In genomic region chr17:14068542-14069250, GRCh38 we compare ENCODE assay signal across 8 cellular contexts. TPM values are rescaled to one million over a fixed set of nuclear protein-coding genes. Genes with fewer than 3 reads are reported as not detected.
A peak's percentile ranks its signal among the peaks of the same experiment; 100 is the strongest.
DNase-seq lines count a peak whose midpoint lies in the region; ATAC-seq and TF ChIP-seq lines count a peak whose summit lies in the region.

No MANE protein-coding gene starts in this region.

- H3K9me3 Mint-ChIP-seq in H9: peaks cover 6 to 10% of the 10 kb centered on the region in 2 experiments; a peak in 4 of 5 replicates

- no peaks in the 10 kb centered on the region for H4K20me1 ChIP-seq in H9 (ENCODE audit: control insufficient read depth, insufficient read depth, insufficient read length)

- H3K27me3 ChIP-seq in H9 (ENCODE audit: insufficient read depth, low read length): no peaks in the 10 kb centered on the region

- no peak overlapping the region for H4K91ac ChIP-seq in H9 (ENCODE audit: insufficient read length, low read depth, low read length)

- no peak overlapping the region for H3K23ac ChIP-seq in H9 (ENCODE audit: insufficient read length, low read depth, low read length)

- H3K56ac ChIP-seq in H9 (ENCODE audit: insufficient read length, low read depth, low read length): no peak overlapping the region

- WGBS in H9 (ENCODE audit: extremely low coverage, insufficient read length, low lambda C conversion rate): no CpG with 5 or more reads among the region's 25 CpGs

- no peak overlapping the region for H3K18ac ChIP-seq in H9 (ENCODE audit: insufficient read length, low read depth, low read length)

- CTCF ChIA-PET in RWPE1 (lab: Yijun Ruan, JAX): no interaction called here

- H3K4me1 ChIP-seq in ES-I3 (ENCODE audit: insufficient read depth, low read length): 0 out of 2 replicates have a peak, but pooled peaks cover 4% of the 10 kb centered on the region
- no peaks in the 10 kb centered on the region for H3K4me1 ChIP-seq in H9 (ENCODE audit: insufficient read depth, low read length)

- ATAC-seq in HG03097 (IDR thresholded peaks at IDR 0.05; ENCODE audit: low FRiP score, unreplicated experiment): no peak

- H2BK120ac ChIP-seq in H9 (ENCODE audit: low read depth, low read length, poor library complexity, severe bottlenecking): no peak overlapping the region

- peaks cover 20 to 22% (median 20%) of the 10 kb centered on the region in 3 experiments for H3K36me3 Mint-ChIP-seq in H9 (ENCODE audit: insufficient read depth in 1 of 3, low read depth in 3 of 3)

- no peak overlapping the region for H2BK5ac ChIP-seq in H9 (ENCODE audit: insufficient read length, low read length)

- no peaks in the 10 kb centered on the region for H3K23me2 ChIP-seq in H9 (ENCODE audit: insufficient read length, low read depth, low read length, poor library complexity, severe bottlenecking)

- peak overlapping the region; percentile 80 for H3K4me2 ChIP-seq in H9 (ENCODE audit: insufficient read depth, insufficient read length, low read length)

- H4K5ac ChIP-seq in H9 (ENCODE audit: insufficient read length, low read depth, low read length): no peak overlapping the region

- H2AFZ ChIP-seq in H9 (ENCODE audit: low read length): no peak overlapping the region

- H3K9me3 ChIP-seq in ES-I3 (ENCODE audit: control insufficient read depth, insufficient read depth, low read length) (no peaks in the 10 kb centered on the region), H9 (ENCODE audit: control insufficient read depth, low read depth, low read length) (no peaks in the 10 kb centered on the region)

- H4K8ac ChIP-seq in H9 (replicated peaks; ENCODE audit: insufficient read length, low read depth, low read length): no peak overlapping the region

- no peak overlapping the region for H2AK5ac ChIP-seq in H9 (ENCODE audit: insufficient read length, low read length)

- no peak overlapping the region for H3K4ac ChIP-seq in H9 (ENCODE audit: low read depth, low read length)

- TF ChIP-seq CTCF in H9 (conservative IDR thresholded peaks at IDR 0.05): no peak
- TF ChIP-seq CTCF in RWPE1 (conservative IDR thresholded peaks at IDR 0.05; ENCODE audit: low read depth): no peak

- H3K27me3 Mint-ChIP-seq in H9 (ENCODE audit: low read depth): no peaks in the 10 kb centered on the region

- no peak overlapping the region for H2BK20ac ChIP-seq in H9 (ENCODE audit: low read depth, low read length, poor library complexity, severe bottlenecking)

- H3K4me1 Mint-ChIP-seq in H9: peaks cover 14% of the 10 kb centered on the region in 2 experiments

- no peak overlapping the region for H2BK15ac ChIP-seq in H9 (ENCODE audit: low read depth, low read length)

- H3K36me3 ChIP-seq in ES-I3 (ENCODE audit: insufficient read depth, low read length): no peaks in the 10 kb centered on the region

- peak overlapping the region; percentile 98 to 99 for H3K4me3 Mint-ChIP-seq in H9

- POLR2A ChIA-PET in RWPE1 (lab: Yijun Ruan, JAX; ENCODE audit: low non-redundant PET): no interaction called here

- H3K14ac ChIP-seq in H9 (ENCODE audit: insufficient read depth, low read length): no peak overlapping the region

- H3K9ac ChIP-seq in ES-I3 (ENCODE audit: low read depth, low read length) (peak overlapping the region; percentile 91; the same call in 1 of the 2 replicates), H9 (ENCODE audit: extremely low read depth, insufficient read length, low read length) (peak overlapping the region; percentile 38)

- no peak overlapping the region for H2BK12ac ChIP-seq in H9 (ENCODE audit: insufficient read length, low read depth, low read length)

- H3K4me3 ChIP-seq in skin epidermis: peak overlapping the region; percentile 71 to 99 (median 88)

- peaks cover 10% of the 10 kb centered on the region for H3K79me1 ChIP-seq in H9 (ENCODE audit: insufficient read depth, low read depth, low read length, poor library complexity, severe bottlenecking)

- no peak overlapping the region for H3K27ac ChIP-seq in H9 (ENCODE audit: insufficient read length, low read depth, low read length)
- H3K27ac ChIP-seq in RWPE1: peak overlapping the region; percentile 79
- peak overlapping the region in 20 of 21 experiments; percentile 58 to 94 (median 89) for H3K27ac ChIP-seq in skin epidermis

- no peak for DNase-seq in H9
- DNase-seq in RWPE1 (ENCODE audit: low spot score): no peak
- DNase-seq in fibroblast of the conjunctiva (ENCODE audit: low read depth): peak; percentile 8
- DNase-seq in effector CD8-positive, alpha-beta T cell (lab: John Stamatoyannopoulos, UW): no peak
- DNase-seq in stimulated activated CD4-positive, alpha-beta T cell treated with anti-CD3 and anti-CD28 coated beads, Interleukin-4, amount 100 ng/mL, for 4 hours: no peak

- H3K27ac Mint-ChIP-seq in H9: peak overlapping the region in 2 of 3 experiments; percentile 99 to 100; a peak in 3 of 7 replicates

- peaks cover 16% of the 10 kb centered on the region; the same call in 1 of the 2 replicates for H3K79me2 ChIP-seq in H9 (ENCODE audit: insufficient read depth, low read length)

- H3T11ph ChIP-seq in H9 (ENCODE audit: low read length): no peak overlapping the region

RNA-seq across cellular contexts. Expression of gene COX10, which starts 0.6 kb away (rescaled TPM):
- total RNA-seq in H9 (2021): 20.6 TPM in 2 replicates
